Comparison of ENCODE assay signal across 20 cellular contexts in genomic region chr12:25202139-25202538, GRCh38. TPM values are rescaled to one million over a fixed set of nuclear protein-coding genes. Genes with fewer than 3 reads are reported as not detected.
A peak's percentile ranks its signal among the peaks of the same experiment; 100 is the strongest.
DNase-seq lines count a peak whose midpoint lies in the region; ATAC-seq, FAIRE-seq and TF ChIP-seq lines count a peak whose summit lies in the region.
"Had no signal": no experiment of that assay in that cellular context is flagged by ENCODE, and none has a peak within 500 bp of the region (broad histone marks: within the 10 kb centered on the region; RNA-seq: fewer than 3 reads in every experiment).

No MANE protein-coding gene starts in this region.

- H3K9me3 Mint-ChIP-seq in CD8-positive, alpha-beta memory T cell, result no peaks in the 10 kb centered on the region
- H3K9me3 Mint-ChIP-seq in GM23338 (no peaks in the 10 kb centered on the region), endodermal cell (no peaks in the 10 kb centered on the region)
- H3K9me3 Mint-ChIP-seq: CD14-positive monocyte had no signal

- no peak overlapping the region for H3K4me2 ChIP-seq in GM23338
- H3K4me2 ChIP-seq: PC-9 had no signal

- intact Hi-C loops in sciatic nerve (cut with DNase I) (no loop called here), psoas muscle (cut with DNase I) (loop anchor here in 1 of 2 donors (5.0 kb wide), 1 partner anchor 40 kb away; no protein-coding TSS in a partner anchor), pancreas (cut with DNase I) (no loop called here), kidney (cut with DNase I) (no loop called here)

- no peaks in the 10 kb centered on the region for H3K27me3 Mint-ChIP-seq in CD8-positive, alpha-beta memory T cell
- no peaks in the 10 kb centered on the region for H3K27me3 Mint-ChIP-seq in GM23338 (ENCODE audit: insufficient read depth, low read depth, poor library complexity)
- H3K27me3 Mint-ChIP-seq in endodermal cell (ENCODE audit: insufficient read depth), result no peaks in the 10 kb centered on the region

- H3K4me3 ChIP-seq in CD8-positive, alpha-beta memory T cell (ENCODE audit: low read length), result no peak overlapping the region
- H3K4me3 ChIP-seq in GM23338, result no peak overlapping the region
- no peak overlapping the region for H3K4me3 ChIP-seq in endodermal cell (ENCODE audit: low read length)
- H3K4me3 ChIP-seq in psoas muscle, result no peak overlapping the region
- no peak overlapping the region for H3K4me3 ChIP-seq in pancreas
- no peak overlapping the region for H3K4me3 ChIP-seq in kidney (ENCODE audit: low read length in 2 of 2)
- H3K4me3 ChIP-seq: PC-9 had no signal

- no peak overlapping the region for H3K4me3 Mint-ChIP-seq in CD8-positive, alpha-beta memory T cell
- no peak overlapping the region for H3K4me3 Mint-ChIP-seq in GM23338
- no peak overlapping the region for H3K4me3 Mint-ChIP-seq in endodermal cell
- H3K4me3 Mint-ChIP-seq: CD14-positive monocyte had no signal

- H4K20me1 ChIP-seq in GM23338 (replicated peaks; ENCODE audit: insufficient read depth), result peaks cover 6% of the 10 kb centered on the region

- H3K27me3 ChIP-seq in CD8-positive, alpha-beta memory T cell (ENCODE audit: insufficient read depth, low read length, poor library complexity, severe bottlenecking), result no peaks in the 10 kb centered on the region
- H3K27me3 ChIP-seq in GM23338 (ENCODE audit: insufficient read depth) (no peaks in the 10 kb centered on the region), endodermal cell (ENCODE audit: control insufficient read depth, insufficient read depth, low read length, poor library complexity, severe bottlenecking) (no peaks in the 10 kb centered on the region), psoas muscle (ENCODE audit: insufficient read depth in 3 of 3, low read length in 2 of 3) (no peaks in the 10 kb centered on the region), pancreas (no peaks in the 10 kb centered on the region)

- H3K36me3 Mint-ChIP-seq in CD8-positive, alpha-beta memory T cell, result peaks cover 0 to 38% (median 20%) of the 10 kb centered on the region in 3 donors
- H3K36me3 Mint-ChIP-seq in GM23338 (ENCODE audit: low read depth) (0 out of 3 replicates have a peak, but pooled peaks cover 1% of the 10 kb centered on the region), endodermal cell (ENCODE audit: low read depth) (peaks cover 17% of the 10 kb centered on the region)

- peaks cover 26 to 53% (median 34%) of the 10 kb centered on the region in 3 donors for H3K4me1 Mint-ChIP-seq in CD8-positive, alpha-beta memory T cell
- H3K4me1 Mint-ChIP-seq in GM23338 (no peaks in the 10 kb centered on the region; the same call in 2 of the 3 replicates), endodermal cell (peaks cover 6% of the 10 kb centered on the region)

- TF ChIP-seq CTCF in GM23338 (conservative IDR thresholded peaks at IDR 0.05; ENCODE audit: low read depth in 2 of 2) (no peak), endodermal cell (conservative IDR thresholded peaks at IDR 0.05) (no peak), psoas muscle (IDR thresholded peaks at IDR 0.05) (no peak), pancreas (IDR thresholded peaks at IDR 0.05) (no peak), kidney (IDR thresholded peaks at IDR 0.05; ENCODE audit: borderline replicate concordance, extremely low read depth, insufficient read depth) (no peak)

- FAIRE-seq in pancreas (lab: Jason Lieb, UNC) (no peak), kidney (lab: Jason Lieb, UNC) (no peak)
- FAIRE-seq: D721Med, G401.6, H54, HepG2 had no signal

- H3F3A ChIP-seq in GM23338 (replicated peaks; ENCODE audit: low read depth), result no peaks in the 10 kb centered on the region

- no peaks in the 10 kb centered on the region for H3K9me3 ChIP-seq in CD8-positive, alpha-beta memory T cell (ENCODE audit: low read length)
- H3K9me3 ChIP-seq in endodermal cell (ENCODE audit: control insufficient read depth, low read length) (no peaks in the 10 kb centered on the region), psoas muscle (no peaks in the 10 kb centered on the region), pancreas (no peaks in the 10 kb centered on the region), kidney (ENCODE audit: control insufficient read depth in 1 of 2, low read length in 2 of 2) (no peaks in the 10 kb centered on the region)

- no peaks in the 10 kb centered on the region for H3K9me2 ChIP-seq in GM23338 (ENCODE audit: insufficient read depth)

- H3K4me1 ChIP-seq in CD8-positive, alpha-beta memory T cell (ENCODE audit: insufficient read depth, low read length), result no peaks in the 10 kb centered on the region
- 0 out of 2 replicates have a peak, but pooled peaks cover 5% of the 10 kb centered on the region for H3K4me1 ChIP-seq in GM23338 (ENCODE audit: insufficient read depth)
- H3K4me1 ChIP-seq in endodermal cell (ENCODE audit: control insufficient read depth, insufficient read depth, low read length), result no peaks in the 10 kb centered on the region
- peaks cover 14% of the 10 kb centered on the region for H3K4me1 ChIP-seq in psoas muscle
- no peaks in the 10 kb centered on the region for H3K4me1 ChIP-seq in pancreas
- peaks cover 2 to 4% of the 10 kb centered on the region in 2 donors for H3K4me1 ChIP-seq in kidney (ENCODE audit: control insufficient read depth in 1 of 2, insufficient read depth in 1 of 2, low read depth in 1 of 2, low read length in 2 of 2)

- ATAC-seq in GM23338 (peak; percentile 56; the same call in 2 of the 3 replicates), sciatic nerve (peak; percentile 33), psoas muscle (no peak), pancreas (no peak)
- ATAC-seq: HepG2 had no signal

- WGBS in endodermal cell (ENCODE audit: insufficient coverage in 1 of 2, insufficient read length in 1 of 2), 2 experiments, result 94 to 99% methylated on average over 2 of the region's 2 CpGs
- 81 to 91% (median 82%) methylated on average over 2 of the region's 2 CpGs for WGBS in psoas muscle, 3 donors
- WGBS in pancreas, 2 donors, result 88 to 90% methylated on average over 2 of the region's 2 CpGs

- no peak overlapping the region for H2AFZ ChIP-seq in GM23338
- H2AFZ ChIP-seq: PC-9 had no signal

- no peak overlapping the region for H3K27ac ChIP-seq in CD8-positive, alpha-beta memory T cell (ENCODE audit: low read depth, low read length)
- H3K27ac ChIP-seq in GM23338 (ENCODE audit: low read depth) (no peak overlapping the region), endodermal cell (ENCODE audit: low read depth, low read length) (no peak overlapping the region), psoas muscle (no peak overlapping the region), pancreas (no peak overlapping the region), kidney (ENCODE audit: low read depth in 2 of 2, low read length in 2 of 2) (no peak overlapping the region)
- H3K27ac ChIP-seq: PC-9 had no signal

- no peak for DNase-seq in CD8-positive, alpha-beta memory T cell
- no peak for DNase-seq in GM23338 (ENCODE audit: low spot score)
- DNase-seq in endodermal cell, result peak; percentile 50
- no peak for DNase-seq in sciatic nerve (ENCODE audit: low spot score)
- DNase-seq in psoas muscle, result no peak
- no peak for DNase-seq in pancreas
- no peak for DNase-seq in kidney
- DNase-seq: ACHN, AML-193, DMS79 treated with DMSO at 0.1 percent for 48 hours, KG1, NCI-H1436, NCI-H2029 treated with DMSO at 0.1 percent for 48 hours, PC-9 had no signal

- H3K27ac Mint-ChIP-seq in CD8-positive, alpha-beta memory T cell, result peak overlapping the region in 5 of 8 donors; percentile 3 to 90 (median 83)
- H3K27ac Mint-ChIP-seq in GM23338 (no peak overlapping the region), endodermal cell (no peak overlapping the region)

- H3K9ac ChIP-seq in endodermal cell (ENCODE audit: extremely low read depth, low read length, poor library complexity, severe bottlenecking), result no peak overlapping the region
- no peak overlapping the region for H3K9ac ChIP-seq in kidney (ENCODE audit: low read length in 2 of 2)

- H3K36me3 ChIP-seq in CD8-positive, alpha-beta memory T cell (ENCODE audit: insufficient read depth, low read length), result no peaks in the 10 kb centered on the region
- no peaks in the 10 kb centered on the region; the same call in 1 of the 2 replicates for H3K36me3 ChIP-seq in GM23338 (ENCODE audit: insufficient read depth)
- H3K36me3 ChIP-seq in endodermal cell (ENCODE audit: control insufficient read depth, insufficient read depth, low read length), result peaks cover 48% of the 10 kb centered on the region
- peaks cover 0 to 41% of the 10 kb centered on the region in 2 donors for H3K36me3 ChIP-seq in psoas muscle (ENCODE audit: insufficient read depth in 1 of 2, low read depth in 1 of 2)
- H3K36me3 ChIP-seq in pancreas, result peaks cover 0 to 4% (median 0%) of the 10 kb centered on the region in 3 donors
- peaks cover 0 to 3% of the 10 kb centered on the region in 2 donors for H3K36me3 ChIP-seq in kidney (ENCODE audit: control insufficient read depth in 1 of 2, insufficient read depth in 2 of 2, low read length in 2 of 2)

- H3K79me2 ChIP-seq in GM23338 (replicated peaks; ENCODE audit: insufficient read depth), result no peaks in the 10 kb centered on the region

- POLR2A ChIA-PET in CD8-positive, alpha-beta memory T cell (lab: Charles Lee), result interaction anchor here (0.7 kb wide), 1 partner anchor 22 kb away, joined by 4 read pairs; no protein-coding TSS in a partner anchor

- CTCF ChIA-PET in CD8-positive, alpha-beta memory T cell (lab: Charles Lee), result no interaction called here

RNA-seq across cellular contexts. Expression of gene ETFRF1, which starts 7.1 kb away (rescaled TPM):
- 10 to 100 TPM; 12.4 to 14.4 TPM for total RNA-seq in CD8-positive, alpha-beta memory T cell
- 30.1 TPM for polyA plus RNA-seq in CD8-positive, alpha-beta memory T cell
- 4.0 and 8.1 TPM in 2 replicates for total RNA-seq in GM23338 (2014; rRNA removed; shearing (Covaris generic))
- polyA plus RNA-seq in GM23338 (2016; fragmentation: Nextera tagmentation; extraction: Ambion mirVana) (13.9 and 14.2 TPM in 2 replicates), psoas muscle (10 to 100 TPM; 27.2 to 69.4 (median 64.2) TPM), pancreas (10 to 100 TPM in 1 of 2 donors, 1 to 10 TPM in 1; 8.5 to 26.1 TPM), kidney (ENCODE audit: insufficient read depth, low read depth, low replicate concordance) (61.2 TPM)
- total RNA-seq in endodermal cell (10 to 100 TPM in 1 of 2 donors, 1 to 10 TPM in 1; 9.7 to 21.4 TPM), sciatic nerve (33.0 TPM), psoas muscle (10 to 100 TPM; 38.9 to 73.0 (median 54.3) TPM), pancreas (10 to 100 TPM in 3 of 6 donors, 1 to 10 TPM in 3; 8.3 to 14.5 (median 9.8) TPM), kidney (30.8 TPM)
- polyA plus RNA-seq in endodermal cell (2013, experiment 1 of 2), result 21.4 TPM
- polyA plus RNA-seq in endodermal cell (2013, experiment 2 of 2), result 21.9 TPM

RNA-seq across cellular contexts. Expression of gene DNAI7, which starts 7.2 kb away (rescaled TPM):
- total RNA-seq in CD8-positive, alpha-beta memory T cell, result not detected
- not detected for polyA plus RNA-seq in CD8-positive, alpha-beta memory T cell
- total RNA-seq in GM23338 (2014; rRNA removed; shearing (Covaris generic)), result not detected in 2 replicates
- polyA plus RNA-seq in GM23338 (2016; fragmentation: Nextera tagmentation; extraction: Ambion mirVana) (0.08 TPM in 1 of 2 replicates, not detected in the other), psoas muscle (under 1 TPM in 2 of 3 donors, not detected in 1; 0.06 to 0.18 TPM), pancreas (1 to 10 TPM; 1.1 to 2.0 TPM), kidney (ENCODE audit: insufficient read depth, low read depth, low replicate concordance) (3.0 TPM)
- total RNA-seq in endodermal cell (1 to 10 TPM; 1.6 TPM), sciatic nerve (1.0 TPM), psoas muscle (under 1 TPM in 3 of 4 donors, not detected in 1; 0.26 to 0.74 (median 0.28) TPM), pancreas (1 to 10 TPM in 1 of 6 donors, under 1 TPM in 5; 0.63 to 1.8 (median 0.82) TPM), kidney (5.3 TPM)
- polyA plus RNA-seq in endodermal cell (2013, experiment 1 of 2), result 1.5 TPM
- polyA plus RNA-seq in endodermal cell (2013, experiment 2 of 2), result 0.54 TPM
- total RNA-seq: NCI-H460 had no signal
- polyA plus RNA-seq: CD14-positive monocyte had no signal

RNA-seq across cellular contexts. Expression of gene KRAS, which starts 48.6 kb away (rescaled TPM):
- total RNA-seq in CD8-positive, alpha-beta memory T cell, result 10 to 100 TPM; 24.9 to 25.6 TPM
- 56.5 TPM for polyA plus RNA-seq in CD8-positive, alpha-beta memory T cell
- total RNA-seq in GM23338 (2014; rRNA removed; shearing (Covaris generic)), result 51.0 and 54.7 TPM in 2 replicates
- 101 and 131 TPM in 2 replicates for polyA plus RNA-seq in GM23338 (2016; fragmentation: Nextera tagmentation; extraction: Ambion mirVana)
- 100 to 1,000 TPM in 1 of 2 donors, 10 to 100 TPM in 1; 58.0 to 140 TPM for total RNA-seq in endodermal cell
- polyA plus RNA-seq in endodermal cell (2013, experiment 1 of 2), result 35.7 TPM
- polyA plus RNA-seq in endodermal cell (2013, experiment 2 of 2), result 35.5 TPM
- total RNA-seq in sciatic nerve, result 54.9 TPM
- total RNA-seq in psoas muscle, result 10 to 100 TPM; 12.3 to 18.0 (median 15.1) TPM
- 10 to 100 TPM in 2 of 3 donors, 1 to 10 TPM in 1; 5.2 to 11.3 (median 10.8) TPM for polyA plus RNA-seq in psoas muscle
- 10 to 100 TPM in 2 of 6 donors, 1 to 10 TPM in 4; 7.3 to 17.6 (median 8.9) TPM for total RNA-seq in pancreas
- 1 to 10 TPM; 3.1 to 6.4 TPM for polyA plus RNA-seq in pancreas
- 43.7 TPM for total RNA-seq in kidney
- 7.5 TPM for polyA plus RNA-seq in kidney (ENCODE audit: insufficient read depth, low read depth, low replicate concordance)

Comparison
In these comparisons a context has a peak if more than half of its experiments do, and no peak if none do; other contexts are left out.
1. H3K27ac Mint-ChIP-seq: peak in CD8-positive, alpha-beta memory T cell (5 of 8); none in GM23338 (single experiment) and endodermal cell (single experiment).
2. ATAC-seq: peak in GM23338 (single experiment) and sciatic nerve (single experiment); none in psoas muscle (0 of 4) and pancreas (0 of 4).